In the genomic region with DNA sequence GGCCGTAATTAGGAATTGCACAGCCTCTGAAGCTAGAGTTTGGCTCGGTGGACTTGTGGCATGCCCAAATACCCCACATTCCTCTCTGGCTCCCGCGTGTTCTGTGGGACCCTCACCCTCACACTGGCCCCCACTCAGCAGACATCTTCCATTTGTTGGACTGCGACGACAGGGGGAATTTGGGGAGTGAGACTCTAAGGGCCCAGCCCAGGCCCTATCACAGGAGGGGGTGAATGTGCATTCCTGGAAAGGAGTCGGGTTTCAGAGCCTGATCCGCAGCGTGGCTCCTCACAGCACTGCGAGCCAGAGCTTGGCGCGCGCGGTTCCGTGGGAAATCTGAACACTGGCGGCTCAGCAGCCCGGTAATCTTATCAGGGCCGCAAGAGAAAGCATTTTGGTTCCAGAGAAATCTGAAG, we compare ENCODE assay signal across 13 cellular contexts. TPM values are rescaled to one million over a fixed set of nuclear protein-coding genes. Genes with fewer than 3 reads are reported as not detected.
DNase-seq lines count a peak whose midpoint lies in the region; ATAC-seq, FAIRE-seq and TF ChIP-seq lines count a peak whose summit lies in the region.
"Had no signal": no experiment of that assay in that cellular context is flagged by ENCODE, and none has a peak within 500 bp of the region (broad histone marks: within the 10 kb centered on the region; RNA-seq: fewer than 3 reads in every experiment).

No MANE protein-coding gene starts in this region.

- no peak for ATAC-seq in activated naive CD8-positive, alpha-beta T cell treated with anti-CD3 and anti-CD28 coated beads, Interleukin-2, amount 50 U/mL, for 24 hours
- peak; percentile 82 for ATAC-seq in K562

- TF ChIP-seq EP300 in K562 (IDR thresholded peaks at IDR 0.05; ENCODE audit: low read length): 0 out of 2 replicates have a peak, but pooled peaks have one; percentile 28

- H3K79me2 ChIP-seq in K562 (ENCODE audit: control insufficient read depth, insufficient read depth, low read length): peaks cover 76% of the 10 kb centered on the region

- H3K4me3 Mint-ChIP-seq in activated naive CD8-positive, alpha-beta T cell: no peak overlapping the region
- H3K4me3 Mint-ChIP-seq in activated naive CD8-positive, alpha-beta T cell treated with anti-CD3 and anti-CD28 coated beads, Interleukin-2, amount 50 U/mL, for 24 hours: no peak overlapping the region

- peak overlapping the region; percentile 99 for H3K27ac Mint-ChIP-seq in activated naive CD8-positive, alpha-beta T cell
- no peak overlapping the region for H3K27ac Mint-ChIP-seq in activated naive CD8-positive, alpha-beta T cell treated with anti-CD3 and anti-CD28 coated beads, Interleukin-2, amount 50 U/mL, for 24 hours

- TF ChIP-seq CTCF in K562 (IDR thresholded peaks at IDR 0.05 in 2 of 3, conservative IDR thresholded peaks at IDR 0.05 in 1 of 3; ENCODE audit: insufficient read depth in 2 of 3, low read depth in 1 of 3, low read length in 3 of 3): no peak
- no peak for TF ChIP-seq CTCF in kidney (IDR thresholded peaks at IDR 0.05; ENCODE audit: borderline replicate concordance, extremely low read depth, insufficient read depth)
- no peak for TF ChIP-seq CTCF in testis (IDR thresholded peaks at IDR 0.05)

- H3K9me3 ChIP-seq in K562 (replicated peaks; ENCODE audit: control insufficient read depth, insufficient read depth, low read depth, low read length) (no peaks in the 10 kb centered on the region), kidney (ENCODE audit: control insufficient read depth in 1 of 2, low read length in 2 of 2) (no peaks in the 10 kb centered on the region), testis (no peaks in the 10 kb centered on the region)
- H3K9me3 ChIP-seq: adrenal gland, SK-N-SH, thyroid gland had no signal

- no peaks in the 10 kb centered on the region for H3K27me3 Mint-ChIP-seq in activated naive CD8-positive, alpha-beta T cell
- no peaks in the 10 kb centered on the region for H3K27me3 Mint-ChIP-seq in activated naive CD8-positive, alpha-beta T cell treated with anti-CD3 and anti-CD28 coated beads, Interleukin-2, amount 50 U/mL, for 24 hours

- peaks cover 87% of the 10 kb centered on the region for H3K4me1 Mint-ChIP-seq in activated naive CD8-positive, alpha-beta T cell (ENCODE audit: low read depth)
- peaks cover 87% of the 10 kb centered on the region for H3K4me1 Mint-ChIP-seq in activated naive CD8-positive, alpha-beta T cell treated with anti-CD3 and anti-CD28 coated beads, Interleukin-2, amount 50 U/mL, for 24 hours

- H3K9ac ChIP-seq in K562 (ENCODE audit: insufficient read depth in 1 of 2, low read depth in 2 of 2, low read length in 2 of 2) (peak overlapping the region; percentile 45 to 85), kidney (ENCODE audit: low read length in 2 of 2) (no peak overlapping the region)
- H3K9ac ChIP-seq: SK-N-SH had no signal

- peaks cover 6% of the 10 kb centered on the region for H3K36me3 Mint-ChIP-seq in activated naive CD8-positive, alpha-beta T cell
- peaks cover 42% of the 10 kb centered on the region for H3K36me3 Mint-ChIP-seq in activated naive CD8-positive, alpha-beta T cell treated with anti-CD3 and anti-CD28 coated beads, Interleukin-2, amount 50 U/mL, for 24 hours (ENCODE audit: low read depth)

- H3K36me3 ChIP-seq in K562 (ENCODE audit: control insufficient read depth, insufficient read depth, low read length) (peaks cover 85% of the 10 kb centered on the region), kidney (ENCODE audit: control insufficient read depth in 1 of 2, insufficient read depth in 2 of 2, low read length in 2 of 2) (no peaks in the 10 kb centered on the region), testis (ENCODE audit: low read depth, missing control alignments) (no peaks in the 10 kb centered on the region)
- H3K36me3 ChIP-seq: adrenal gland, thyroid gland had no signal

- POLR2A ChIA-PET in K562 (lab: Yijun Ruan, JAX): interaction anchor here (0.7 to 8.8 kb wide), 9 partner anchors 9 to 82 kb away, joined by 3 to 93 read pairs (median 5); a partner anchor contains a TSS

- H3K9me1 ChIP-seq in K562 (ENCODE audit: control insufficient read depth, insufficient read depth, low read length): no peaks in the 10 kb centered on the region

- DNase-seq in activated naive CD8-positive, alpha-beta T cell treated with anti-CD3 and anti-CD28 coated beads, Interleukin-2, amount 50 U/mL, for 24 hours: no peak
- peak; percentile 64 to 93 (median 78) for DNase-seq in K562 (ENCODE audit: extremely low read depth in 1 of 4, low spot score in 3 of 4)
- peak; percentile 76 for DNase-seq in kidney
- peak; percentile 70 for DNase-seq in testis
- DNase-seq in UCSD-AML1 (lab: John Stamatoyannopoulos, UW; ENCODE audit: unreplicated experiment): no peak
- DNase-seq in activated CD4-positive, CD25-positive, alpha-beta regulatory T cell treated with anti-CD3 and anti-CD28 coated beads, Interleukin-2, amount 50 U/mL, for 72 hours: no peak
- DNase-seq in glomerular visceral epithelial cell (ENCODE audit: extremely low spot score): no peak
- DNase-seq: SK-N-SH; stimulated activated CD4-positive, alpha-beta T cell treated with anti-CD3 and anti-CD28 coated beads, Interleukin-12 subunit alpha, Interleukin-12 subunit beta, amount 100 ng/mL, for 4 hours; thyroid gland had no signal

- peak; percentile 56; the same call in 1 of the 2 replicates for TF ChIP-seq POLR2A in K562 (conservative IDR thresholded peaks at IDR 0.05)
- TF ChIP-seq POLR2A in testis (IDR thresholded peaks at IDR 0.05): no peak

- peak overlapping the region; percentile 80 for H3K4me2 ChIP-seq in K562 (ENCODE audit: insufficient read depth, low read length)
- H3K4me2 ChIP-seq: SK-N-SH had no signal

- H3K4me1 ChIP-seq in K562 (replicated peaks in 1 of 2; ENCODE audit: control insufficient read depth in 2 of 2, insufficient read depth in 2 of 2, low read length in 2 of 2) (peaks cover 34 to 56% of the 10 kb centered on the region in 2 experiments), kidney (ENCODE audit: control insufficient read depth in 1 of 2, insufficient read depth in 1 of 2, low read depth in 1 of 2, low read length in 2 of 2) (peaks cover 0 to 9% of the 10 kb centered on the region in 2 donors), testis (peaks cover 30% of the 10 kb centered on the region)
- H3K4me1 ChIP-seq: thyroid gland had no signal

- H4K20me1 ChIP-seq in K562 (replicated peaks; ENCODE audit: control insufficient read depth, insufficient read depth, low read length): peaks cover 13% of the 10 kb centered on the region; the same call in 1 of the 2 replicates

- intact Hi-C loops in K562 (cut with micrococcal nuclease): loop anchor here (1.0 to 10.0 kb wide), 4 partner anchors 18 to 300 kb away; a partner anchor contains a TSS
- intact Hi-C loops in kidney (cut with DNase I): no loop called here
- intact Hi-C loops in testis (cut with DNase I; ENCODE audit: low total_unique reads): no loop called here

- TF ChIP-seq RAD21 in K562 (CRISPR knock-in tag; conservative IDR thresholded peaks at IDR 0.05 in 1 of 2, IDR thresholded peaks at IDR 0.05 in 1 of 2): peak in 1 of 2 experiments; percentile 23; a peak in 1 of 4 replicates

- 2% methylated on average over 18 of the region's 18 CpGs for WGBS in K562 (ENCODE audit: insufficient coverage, low coverage, missing lambda C conversion rate)
- 11 to 28% methylated on average over 17 to 18 of the region's 18 CpGs for WGBS in testis, 2 donors

- CTCF ChIA-PET in K562 (lab: Yijun Ruan, JAX; ENCODE audit: low intra/inter-chr PET ratio): no interaction called here

- H3K9me3 Mint-ChIP-seq in activated naive CD8-positive, alpha-beta T cell (ENCODE audit: low read depth): no peaks in the 10 kb centered on the region
- no peaks in the 10 kb centered on the region for H3K9me3 Mint-ChIP-seq in activated naive CD8-positive, alpha-beta T cell treated with anti-CD3 and anti-CD28 coated beads, Interleukin-2, amount 50 U/mL, for 24 hours

- in situ Hi-C loops in K562 (cut with MboI): no loop called here

- FAIRE-seq in K562 (lab: Jason Lieb, UNC) (peak; percentile 88), kidney (lab: Jason Lieb, UNC) (no peak)

- no TSS peak for BruUV-seq in K562 (replicated peaks; lab: Mats Ljungman, UMichigan)

- peak overlapping the region; percentile 69 for H3K27ac ChIP-seq in K562 (ENCODE audit: extremely low read depth, low read depth, low read length)
- H3K27ac ChIP-seq in kidney (ENCODE audit: low read depth in 2 of 2, low read length in 2 of 2): no peak overlapping the region
- H3K27ac ChIP-seq in testis: peak overlapping the region in 1 of 2 donors; percentile 35
- H3K27ac ChIP-seq: adrenal gland, C4-2B, thyroid gland had no signal

- H3K4me3 ChIP-seq in K562 (peak overlapping the region; percentile 11; the same call in 1 of the 2 replicates), kidney (ENCODE audit: low read length in 2 of 2) (no peak overlapping the region), testis (no peak overlapping the region)
- H3K4me3 ChIP-seq: adrenal gland, thyroid gland had no signal

- H3K27me3 ChIP-seq in K562 (ENCODE audit: control insufficient read depth in 2 of 2, insufficient read depth in 2 of 2, low read length in 2 of 2): no peaks in the 10 kb centered on the region
- H3K27me3 ChIP-seq in testis: no peaks in the 10 kb centered on the region
- H3K27me3 ChIP-seq: adrenal gland, thyroid gland had no signal

- H2AFZ ChIP-seq in K562 (ENCODE audit: low read depth, low read length): peak overlapping the region; percentile 69

TF ChIP-seq in K562, 482 proteins besides CTCF, POLR2A, EP300 and RAD21 (continues in another document):
- peak; percentile 51; the same call in 1 of the 2 replicates for TF ChIP-seq TARDBP (IDR thresholded peaks at IDR 0.05)

RNA-seq across cellular contexts. Expression of a gene that starts 5.2 kb away (rescaled TPM):
- 51.0 and 78.1 TPM in 2 replicates for total RNA-seq in K562 (2011; cell fraction: chromatin; rRNA removed; ENCODE audit: low replicate concordance)
- total RNA-seq in K562 (2011; cell fraction: nucleolus; rRNA removed): 34.9 and 38.6 TPM in 2 replicates
- 48.1 and 85.4 TPM in 2 replicates for total RNA-seq in K562 (2011; cell fraction: nucleoplasm; rRNA removed)
- total RNA-seq in K562 (2014; rRNA removed) (45.3 and 48.0 TPM in 2 replicates), K562 (2014; rRNA removed; fragmentation: Illumina TruSeq; extraction: Trizol) (41.6 and 42.3 TPM in 2 replicates), K562 (2015; rRNA removed; fragmentation: Illumina TruSeq; extraction: Trizol) (37.3 and 39.4 TPM in 2 replicates), K562 (2021) (41.5 and 50.9 TPM in 2 replicates), kidney (18.3 TPM), testis (10 to 100 TPM; 13.8 to 24.7 TPM)
- polyA plus RNA-seq in K562 (2011; rRNA removed) (64.5 and 69.8 TPM in 2 replicates), K562 (2014; fragmentation: Illumina TruSeq; extraction: Trizol) (48.3 and 50.5 TPM in 2 replicates), K562 (2014; fragmentation: Nextera tagmentation; extraction: Ambion mirVana) (1 to 10 TPM; 7.8 to 9.1 TPM), K562 (2014; rRNA removed) (53.2 and 54.5 TPM in 2 replicates), kidney (ENCODE audit: insufficient read depth, low read depth, low replicate concordance) (3.9 TPM), testis (ENCODE audit: insufficient read depth, low read depth, low replicate concordance) (14.1 TPM)
- 45.8 and 49.9 TPM in 2 replicates for polyA plus RNA-seq in K562 (2011; cell fraction: cytosol; rRNA removed)
- 27.5 and 28.0 TPM in 2 replicates for polyA plus RNA-seq in K562 (2011; cell fraction: nucleus; rRNA removed)
- 41.5 and 91.2 TPM in 2 replicates for polyA plus RNA-seq in K562 (2012)
- polyA minus RNA-seq in K562 (2011; rRNA and poly(A)+ RNA removed): 59.8 and 70.7 TPM in 2 replicates
- polyA minus RNA-seq in K562 (2011; cell fraction: cytosol; rRNA and poly(A)+ RNA removed): 34.8 and 46.1 TPM in 2 replicates
- polyA minus RNA-seq in K562 (2011; cell fraction: nucleus; rRNA and poly(A)+ RNA removed): 19.0 and 26.1 TPM in 2 replicates

Comparison
In these comparisons a context has a peak if more than half of its experiments do, and no peak if none do; other contexts are left out.
1. DNase-seq: peak in K562 (4 of 4), kidney (single experiment) and testis (single experiment); none in activated naive CD8-positive, alpha-beta T cell treated with anti-CD3 and anti-CD28 coated beads, Interleukin-2, amount 50 U/mL, for 24 hours (single experiment), UCSD-AML1 (single experiment), activated CD4-positive, CD25-positive, alpha-beta regulatory T cell treated with anti-CD3 and anti-CD28 coated beads, Interleukin-2, amount 50 U/mL, for 72 hours (single experiment) and glomerular visceral epithelial cell (single experiment).
2. H3K9ac ChIP-seq: peak in K562 (2 of 2); none in kidney (0 of 2).